In genomic region chr7:137947031-137947430, GRCh38 we compare ENCODE assay signal across 23 cellular contexts. TPM values are rescaled to one million over a fixed set of nuclear protein-coding genes. Genes with fewer than 3 reads are reported as not detected.
DNase-seq lines count a peak whose midpoint lies in the region; ATAC-seq and TF ChIP-seq lines count a peak whose summit lies in the region.
"Had no signal": no experiment of that assay in that cellular context is flagged by ENCODE, and none has a peak within 500 bp of the region (broad histone marks: within the 10 kb centered on the region; RNA-seq: fewer than 3 reads in every experiment).

No MANE protein-coding gene starts in this region.

- H3K9me3 ChIP-seq in HEK293 (ENCODE audit: control insufficient read depth, insufficient read depth, low read depth, low read length) (no peaks in the 10 kb centered on the region), tibial artery (no peaks in the 10 kb centered on the region)
- H3K9me3 ChIP-seq: BE2C, MG63, SJSA1 had no signal

- CTCF ChIA-PET in HEK293 (lab: Yijun Ruan, JAX): interaction anchor here (0.6 kb wide), 1 partner anchor 15 kb away, joined by 3 read pairs; no protein-coding TSS in a partner anchor

- ATAC-seq in stimulated activated naive CD8-positive, alpha-beta T cell treated with anti-CD3 and anti-CD28 coated beads, Interleukin-15, Interleukin-2, amounts not matched to agents 100 U/mL and 50 U/mL, for 24 hours: no peak
- ATAC-seq: HCT116 had no signal

- peaks cover 90% of the 10 kb centered on the region for H3K4me1 Mint-ChIP-seq in chondrocyte (ENCODE audit: low read depth)
- H3K4me1 Mint-ChIP-seq in neural crest cell: peaks cover 55% of the 10 kb centered on the region

- H3K27me3 Mint-ChIP-seq in chondrocyte (ENCODE audit: low read depth) (no peaks in the 10 kb centered on the region), neural crest cell (ENCODE audit: low read depth) (no peaks in the 10 kb centered on the region)

- H3K4me1 ChIP-seq in HEK293 (ENCODE audit: control insufficient read depth, insufficient read depth, low read length) (no peaks in the 10 kb centered on the region), tibial artery (peaks cover 0 to 93% (median 64%) of the 10 kb centered on the region in 4 donors)
- H3K4me1 ChIP-seq: BE2C had no signal

- H3K27ac Mint-ChIP-seq in chondrocyte (ENCODE audit: unreplicated experiment) (peak overlapping the region; percentile 95), neural crest cell (ENCODE audit: unreplicated experiment) (peak overlapping the region; percentile 88)

- H3K36me3 Mint-ChIP-seq in chondrocyte (ENCODE audit: low read depth) (peaks cover 11% of the 10 kb centered on the region), neural crest cell (ENCODE audit: low read depth) (peaks cover 2% of the 10 kb centered on the region)

- H3K36me3 ChIP-seq in HEK293 (ENCODE audit: control insufficient read depth in 2 of 2, insufficient read depth in 1 of 2, low read length in 2 of 2) (no peaks in the 10 kb centered on the region), tibial artery (no peaks in the 10 kb centered on the region)
- H3K36me3 ChIP-seq: BE2C, MG63 had no signal

- H3K27ac ChIP-seq in HEK293 (ENCODE audit: extremely low read depth, low read depth, low read length) (no peak overlapping the region), tibial artery (peak overlapping the region; percentile 44 to 80)
- H3K27ac ChIP-seq: SJSA1 had no signal

- H3K9me3 Mint-ChIP-seq in chondrocyte (ENCODE audit: low read depth) (no peaks in the 10 kb centered on the region), neural crest cell (no peaks in the 10 kb centered on the region)

- no peak for TF ChIP-seq CTCF in HEK293 (tag by site-specific recombination; IDR thresholded peaks at IDR 0.05)
- TF ChIP-seq CTCF in chondrocyte (IDR thresholded peaks at IDR 0.05): no peak
- TF ChIP-seq CTCF in neural crest cell (conservative IDR thresholded peaks at IDR 0.05): no peak
- TF ChIP-seq CTCF in tibial artery (IDR thresholded peaks at IDR 0.05): no peak

- H3K27me3 ChIP-seq in tibial artery: no peaks in the 10 kb centered on the region
- H3K27me3 ChIP-seq: BE2C, MG63, SJSA1 had no signal

- POLR2A ChIA-PET in HEK293 (lab: Yijun Ruan, JAX): no interaction called here

- H3K4me3 Mint-ChIP-seq in chondrocyte (ENCODE audit: unreplicated experiment): peak overlapping the region; percentile 14
- peak overlapping the region; percentile 31 for H3K4me3 Mint-ChIP-seq in neural crest cell

- DNase-seq in chondrocyte (ENCODE audit: low spot score) (no peak), neural crest cell (ENCODE audit: low read depth, low spot score) (no peak), tibial artery (no peak), AG20443 (ENCODE audit: low spot score) (no peak), NOMO-1 treated with DMSO at 0.1 percent for 48 hours (lab: John Stamatoyannopoulos, UW; ENCODE audit: unreplicated experiment) (no peak)
- DNase-seq in stimulated activated naive CD8-positive, alpha-beta T cell treated with anti-CD3 and anti-CD28 coated beads, Interleukin-15, Interleukin-2, amounts not matched to agents 100 U/mL and 50 U/mL, for 24 hours: no peak
- DNase-seq: BE2C; DMS153; IMR-90; KG1; MG63; NCI-H1105 treated with DMSO at 0.1 percent for 48 hours; NCI-H146; NCI-H2029; NCI-H446 treated with DMSO at 0.1 percent for 48 hours; NCI-H526; NCI-H82; NK-92 treated with Interleukin-12 subunit alpha and Interleukin-12 subunit beta, amount 100 ng/mL, for 24 hours; Right ventricle myocardium superior; RPMI8226 had no signal

- intact Hi-C loops in tibial artery (cut with DNase I; ENCODE audit: low total_unique reads): no loop called here

- H3K4me3 ChIP-seq in HEK293 (ENCODE audit: low read depth, low read length) (no peak overlapping the region), tibial artery (no peak overlapping the region)
- H3K4me3 ChIP-seq: MG63, SJSA1 had no signal

TF ChIP-seq in HEK293, 187 proteins besides CTCF, POLR2A, EP300 and RAD21:
- TF ChIP-seq KLF1 (tag by site-specific recombination; IDR thresholded peaks at IDR 0.05): peak; percentile 48; the same call in 1 of the 2 replicates
- no peak for TF ChIP-seq ZNF2 (tag by site-specific recombination; IDR thresholded peaks at IDR 0.05)
- no peak for TF ChIP-seq SCRT1 (tag by site-specific recombination; IDR thresholded peaks at IDR 0.05; ENCODE audit: borderline replicate concordance)
- no peak for TF ChIP-seq ZNF311 (tag by site-specific recombination; IDR thresholded peaks at IDR 0.05; ENCODE audit: borderline replicate concordance)

RNA-seq across cellular contexts. Expression of gene CREB3L2, which starts 54.9 kb away (rescaled TPM):
- total RNA-seq in chondrocyte (217 to 294 TPM (median 223 TPM) in 3 replicates), neural crest cell (51.1 and 51.9 TPM in 2 replicates)
